9 cellular contexts compared by ENCODE assay signal in genomic region chr19:13839193-13839937, GRCh38. TPM values are rescaled to one million over a fixed set of nuclear protein-coding genes. Genes with fewer than 3 reads are reported as not detected.
DNase-seq lines count a peak whose midpoint lies in the region; ATAC-seq and TF ChIP-seq lines count a peak whose summit lies in the region.
"Had no signal": no experiment of that assay in that cellular context is flagged by ENCODE, and none has a peak within 500 bp of the region (broad histone marks: within the 10 kb centered on the region; RNA-seq: fewer than 3 reads in every experiment).

No MANE protein-coding gene starts in this region.

- H3K9me3 ChIP-seq in SJSA1 (replicated peaks) = no peaks in the 10 kb centered on the region; the same call in 1 of the 2 replicates

- peaks cover 81% of the 10 kb centered on the region for H3K4me1 ChIP-seq in SJSA1 (replicated peaks)

- peak; percentile 53 for TF ChIP-seq POLR2A in GM15510 (IDR thresholded peaks at IDR 0.05; ENCODE audit: borderline replicate concordance, extremely low read depth, insufficient read length)

- H3K27ac ChIP-seq in SJSA1 = peak overlapping the region; percentile 99

- H3K36me3 ChIP-seq in SJSA1 = peaks cover 79% of the 10 kb centered on the region

- peak overlapping the region; percentile 92 for H3K4me3 ChIP-seq in SJSA1

- peak; percentile 95 for DNase-seq in SJSA1 (ENCODE audit: low read depth in 1 of 2, low spot score in 2 of 2)
- DNase-seq in activated naive CD4-positive, alpha-beta T cell (lab: John Stamatoyannopoulos, UW) = peak; percentile 44 to 53 (median 52)
- DNase-seq in head of caudate nucleus = peak in 25 of 42 donors; percentile 28 to 75 (median 53)
- peak; percentile 83 for DNase-seq in retina
- no peak for DNase-seq in DMS53 (lab: John Stamatoyannopoulos, UW)
- no peak for DNase-seq in LoVo (ENCODE audit: low spot score)

- no peaks in the 10 kb centered on the region for H3K27me3 ChIP-seq in SJSA1 (replicated peaks)

- peak; percentile 33 for ATAC-seq in HG02970 (IDR thresholded peaks at IDR 0.05; ENCODE audit: low FRiP score, unreplicated experiment)

- intact Hi-C loops in head of caudate nucleus (cut with DNase I) = no loop called here

RNA-seq across cellular contexts. Expression of gene NANOS3, which starts 37.6 kb away (rescaled TPM):
- 0.50 TPM in 1 of 2 replicates, not detected in the other for total RNA-seq in SJSA1 (2014; rRNA removed; shearing (Covaris generic))
- total RNA-seq: pulmonary artery endothelial cell had no signal

RNA-seq across cellular contexts. Expression of gene ZSWIM4, which starts 44.1 kb away (rescaled TPM):
- total RNA-seq in SJSA1 (2014; rRNA removed; shearing (Covaris generic)) = 1.9 and 2.9 TPM in 2 replicates

Comparison
In these comparisons a context has a peak if more than half of its experiments do, and no peak if none do; other contexts are left out.
1. DNase-seq: peak in SJSA1 (2 of 2), activated naive CD4-positive, alpha-beta T cell (4 of 4), head of caudate nucleus (25 of 42) and retina (single experiment); none in DMS53 (single experiment) and LoVo (single experiment).